8 cellular contexts compared by ENCODE assay signal in genomic region chr19:1590641-1591397, GRCh38. TPM values are rescaled to one million over a fixed set of nuclear protein-coding genes. Genes with fewer than 3 reads are reported as not detected.
DNase-seq lines count a peak whose midpoint lies in the region; ATAC-seq and TF ChIP-seq lines count a peak whose summit lies in the region.

No MANE protein-coding gene starts in this region.

- no peak overlapping the region for H2AFZ ChIP-seq in OCI-LY7 (ENCODE audit: low read length)

- DNase-seq in OCI-LY7 (ENCODE audit: low spot score), result peak; percentile 77
- DNase-seq in cardiac fibroblast (ENCODE audit: low read depth in 2 of 2), result peak; percentile 25 to 37

- H3K4me2 ChIP-seq in OCI-LY7 (ENCODE audit: low read length), result peak overlapping the region; percentile 100

- no peaks in the 10 kb centered on the region for H3K27me3 ChIP-seq in mucosa of stomach (ENCODE audit: control insufficient read depth, insufficient read depth, low read length)

- peak overlapping the region; percentile 88 for H3K9ac ChIP-seq in mucosa of stomach (ENCODE audit: low read length)

- H3K36me3 ChIP-seq in OCI-LY7 (ENCODE audit: insufficient read depth, low read length), result peaks cover 62% of the 10 kb centered on the region
- H3K36me3 ChIP-seq in mucosa of stomach (ENCODE audit: control insufficient read depth, insufficient read depth, low read length), result no peaks in the 10 kb centered on the region

- BruUV-seq in OCI-LY7 (replicated peaks; lab: Mats Ljungman, UMichigan), result no TSS peak

- H3K9me2 ChIP-seq in OCI-LY7 (ENCODE audit: insufficient read depth, low read length), result no peaks in the 10 kb centered on the region

- H3K4me1 ChIP-seq in OCI-LY7 (ENCODE audit: insufficient read depth, low read length, poor library complexity, severe bottlenecking) (peaks cover 23% of the 10 kb centered on the region), mucosa of stomach (ENCODE audit: control insufficient read depth, insufficient read depth, low read length) (peaks cover 17% of the 10 kb centered on the region)

- intact Hi-C loops in OCI-LY7 (cut with micrococcal nuclease; ENCODE audit: unreplicated experiment), result loop anchor here (1.0 to 5.0 kb wide), 2 partner anchors 45 to 76 kb away; no protein-coding TSS in a partner anchor

- no peaks in the 10 kb centered on the region; the same call in 1 of the 2 replicates for H4K20me1 ChIP-seq in OCI-LY7 (ENCODE audit: insufficient read depth, low read length)

- no peak for ATAC-seq in HG02610 (IDR thresholded peaks at IDR 0.05; ENCODE audit: unreplicated experiment)
- ATAC-seq in GM21367 (IDR thresholded peaks at IDR 0.05; ENCODE audit: unreplicated experiment), result no peak
- ATAC-seq in GM19463 (IDR thresholded peaks at IDR 0.05; ENCODE audit: unreplicated experiment), result no peak

- H3K4me3 ChIP-seq in OCI-LY7 (ENCODE audit: low read depth, low read length, poor library complexity, severe bottlenecking), result peak overlapping the region; percentile 100
- peak overlapping the region; percentile 83 to 97 for H3K4me3 ChIP-seq in cardiac fibroblast (replicated peaks in 1 of 2; ENCODE audit: low read depth in 2 of 2, low read length in 2 of 2)
- H3K4me3 ChIP-seq in mucosa of stomach (ENCODE audit: low read length), result no peak overlapping the region

- H3K27ac ChIP-seq in 22Rv1, result peak overlapping the region; percentile 99
- peak overlapping the region; percentile 92 for H3K27ac ChIP-seq in OCI-LY7 (ENCODE audit: low read depth, low read length, poor library complexity, severe bottlenecking)

- H3K9me3 ChIP-seq in OCI-LY7 (ENCODE audit: low read length) (no peaks in the 10 kb centered on the region), mucosa of stomach (ENCODE audit: control insufficient read depth, low read length) (no peaks in the 10 kb centered on the region)

- peaks cover 58% of the 10 kb centered on the region for H3K79me2 ChIP-seq in OCI-LY7 (ENCODE audit: insufficient read depth, low read depth, low read length)

- POLR2A ChIA-PET in OCI-LY7 (lab: Charles Lee), result interaction anchor here (0.5 to 1.0 kb wide), 4 partner anchors 9 to 82 kb away, joined by 3 read pairs; no protein-coding TSS in a partner anchor

- TF ChIP-seq CTCF in 22Rv1 (IDR thresholded peaks at IDR 0.05) (no peak), GM12872 (IDR thresholded peaks at IDR 0.05; ENCODE audit: insufficient read depth, low read depth, low read length) (peak; percentile 59), OCI-LY7 (conservative IDR thresholded peaks at IDR 0.05; ENCODE audit: low read length) (peak; percentile 77), cardiac fibroblast (IDR thresholded peaks at IDR 0.05; ENCODE audit: low read depth, low read length) (peak; percentile 58)

- CTCF ChIA-PET in OCI-LY7 (lab: Charles Lee; ENCODE audit: unreplicated experiment), result no interaction called here

RNA-seq across cellular contexts. Expression of gene MBD3, which starts 1.8 kb away (rescaled TPM):
- total RNA-seq in OCI-LY7 (2014; rRNA removed; shearing (Covaris generic)), result 147 and 172 TPM in 2 replicates
- 168 TPM in 2 replicates for total RNA-seq in OCI-LY7 (2022)

RNA-seq across cellular contexts. Expression of gene UQCR11, which starts 14.4 kb away (rescaled TPM):
- total RNA-seq in OCI-LY7 (2014; rRNA removed; shearing (Covaris generic)), result 85.3 and 86.2 TPM in 2 replicates
- total RNA-seq in OCI-LY7 (2022), result 143 and 187 TPM in 2 replicates

RNA-seq across cellular contexts. Expression of gene MEX3D, which starts 22.7 kb away (rescaled TPM):
- total RNA-seq in OCI-LY7 (2014; rRNA removed; shearing (Covaris generic)), result 11.7 and 13.6 TPM in 2 replicates
- total RNA-seq in OCI-LY7 (2022), result 9.4 and 11.9 TPM in 2 replicates
